In the genomic region with DNA sequence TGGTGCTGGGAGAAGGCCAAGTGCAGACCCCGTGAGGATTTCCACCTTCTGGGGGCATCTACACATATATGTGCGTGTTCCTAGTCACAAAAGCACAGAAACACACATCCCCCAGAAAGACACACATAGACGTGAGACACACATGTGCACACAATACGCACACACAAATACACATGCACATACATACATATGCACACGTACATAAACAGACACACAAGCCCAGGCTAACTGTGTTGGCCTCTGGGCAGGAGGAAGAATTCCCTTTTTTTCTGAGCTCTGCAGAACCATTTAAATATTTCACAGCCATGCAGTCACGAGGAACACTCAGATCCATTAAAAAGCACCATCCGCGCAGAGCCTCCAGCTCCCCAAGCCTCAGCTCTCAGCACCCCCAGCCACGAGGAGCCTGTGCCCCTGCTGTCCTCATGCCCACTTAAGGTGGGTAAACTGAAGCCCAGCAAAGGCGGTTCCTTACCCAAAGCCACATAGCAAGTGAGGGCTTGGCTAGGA, we compare ENCODE assay signal across 13 cellular contexts. TPM values are rescaled to one million over a fixed set of nuclear protein-coding genes. Genes with fewer than 3 reads are reported as not detected.
A peak's percentile ranks its signal among the peaks of the same experiment; 100 is the strongest.
DNase-seq lines count a peak whose midpoint lies in the region; TF ChIP-seq lines count a peak whose summit lies in the region.
"Had no signal": no experiment of that assay in that cellular context is flagged by ENCODE, and none has a peak within 500 bp of the region (broad histone marks: within the 10 kb centered on the region; RNA-seq: fewer than 3 reads in every experiment).

No MANE protein-coding gene starts in this region.

- WGBS in endodermal cell (ENCODE audit: insufficient coverage in 1 of 2, insufficient read length in 1 of 2), 2 experiments: 94 to 100% methylated on average over 6 to 10 of the region's 10 CpGs
- 91 to 93% methylated on average over 10 of the region's 10 CpGs for WGBS in sigmoid colon, 2 donors

- H3K4me1 Mint-ChIP-seq in T-helper 1 cell treated with Interleukin-12 subunit alpha and Interleukin-12 subunit beta and Interleukin-4 antibody, amounts not matched to agents 30 μg/mL and 1 μg/mL, for 36 hours (ENCODE audit: low read depth): peaks cover 51% of the 10 kb centered on the region
- peaks cover 15% of the 10 kb centered on the region for H3K4me1 Mint-ChIP-seq in endodermal cell

- DNase-seq in T-helper 1 cell (no peak), HL-60 (ENCODE audit: low read depth in 1 of 2, low spot score in 1 of 2) (no peak), endodermal cell (peak; percentile 31), sigmoid colon (no peak), DMS79 treated with DMSO at 0.1 percent for 48 hours (lab: John Stamatoyannopoulos, UW) (no peak), cerebellar cortex (ENCODE audit: low spot score) (no peak), T1000 (lab: John Stamatoyannopoulos, UW) (no peak)
- DNase-seq: activated T-cell treated with anti-CD3 and anti-CD28 coated beads, Interleukin-2, amount 50 U/mL, for 48 hours; mesendoderm; NCI-H1436 had no signal

- no peaks in the 10 kb centered on the region for H3K9me3 Mint-ChIP-seq in T-helper 1 cell treated with Interleukin-12 subunit alpha and Interleukin-12 subunit beta and Interleukin-4 antibody, amounts not matched to agents 30 μg/mL and 1 μg/mL, for 36 hours
- H3K9me3 Mint-ChIP-seq in endodermal cell: no peaks in the 10 kb centered on the region

- peaks cover 14% of the 10 kb centered on the region for H3K36me3 Mint-ChIP-seq in T-helper 1 cell treated with Interleukin-12 subunit alpha and Interleukin-12 subunit beta and Interleukin-4 antibody, amounts not matched to agents 30 μg/mL and 1 μg/mL, for 36 hours (ENCODE audit: low read depth)
- peaks cover 14% of the 10 kb centered on the region for H3K36me3 Mint-ChIP-seq in endodermal cell (ENCODE audit: low read depth)

- peak overlapping the region; percentile 23 for H3K27ac Mint-ChIP-seq in T-helper 1 cell treated with Interleukin-12 subunit alpha and Interleukin-12 subunit beta and Interleukin-4 antibody, amounts not matched to agents 30 μg/mL and 1 μg/mL, for 36 hours
- H3K27ac Mint-ChIP-seq in endodermal cell: no peak overlapping the region

- peak overlapping the region; percentile 67 for H3K27ac ChIP-seq in HL-60 (replicated peaks)
- no peak overlapping the region for H3K27ac ChIP-seq in endodermal cell (ENCODE audit: low read depth, low read length)
- H3K27ac ChIP-seq in sigmoid colon: peak overlapping the region; percentile 96 to 100 (median 98)
- H3K27ac ChIP-seq: 22Rv1 had no signal

- TF ChIP-seq EP300 in sigmoid colon (IDR thresholded peaks at IDR 0.05): no peak

- H3K27me3 ChIP-seq in HL-60 (ENCODE audit: insufficient read depth, poor library complexity, severe bottlenecking) (no peaks in the 10 kb centered on the region), endodermal cell (ENCODE audit: control insufficient read depth, insufficient read depth, low read length, poor library complexity, severe bottlenecking) (no peaks in the 10 kb centered on the region), sigmoid colon (no peaks in the 10 kb centered on the region)

- intact Hi-C loops in sigmoid colon (cut with DNase I): no loop called here

- no peak overlapping the region for H3K4me3 Mint-ChIP-seq in T-helper 1 cell treated with Interleukin-12 subunit alpha and Interleukin-12 subunit beta and Interleukin-4 antibody, amounts not matched to agents 30 μg/mL and 1 μg/mL, for 36 hours
- no peak overlapping the region for H3K4me3 Mint-ChIP-seq in endodermal cell

- no peak overlapping the region for H3K4me3 ChIP-seq in HL-60 (replicated peaks; ENCODE audit: insufficient read depth, low read length)
- H3K4me3 ChIP-seq in endodermal cell (ENCODE audit: low read length): no peak overlapping the region
- no peak overlapping the region for H3K4me3 ChIP-seq in sigmoid colon
- H3K4me3 ChIP-seq: prostate gland had no signal

- TF ChIP-seq CTCF in HL-60 (IDR thresholded peaks at IDR 0.05; ENCODE audit: insufficient read depth, low read length) (no peak), endodermal cell (conservative IDR thresholded peaks at IDR 0.05) (no peak), sigmoid colon (IDR thresholded peaks at IDR 0.05) (no peak)

- no peak for TF ChIP-seq POLR2A in sigmoid colon (IDR thresholded peaks at IDR 0.05)

- H3K4me1 ChIP-seq in endodermal cell (ENCODE audit: control insufficient read depth, insufficient read depth, low read length) (peaks cover 8% of the 10 kb centered on the region), sigmoid colon (peaks cover 0 to 81% (median 79%) of the 10 kb centered on the region in 4 donors)

- no peaks in the 10 kb centered on the region for H3K9me3 ChIP-seq in endodermal cell (ENCODE audit: control insufficient read depth, low read length)
- no peaks in the 10 kb centered on the region for H3K9me3 ChIP-seq in sigmoid colon
- H3K9me3 ChIP-seq: prostate gland had no signal

- H3K27me3 Mint-ChIP-seq in T-helper 1 cell treated with Interleukin-12 subunit alpha and Interleukin-12 subunit beta and Interleukin-4 antibody, amounts not matched to agents 30 μg/mL and 1 μg/mL, for 36 hours (ENCODE audit: low read depth): no peaks in the 10 kb centered on the region
- no peaks in the 10 kb centered on the region for H3K27me3 Mint-ChIP-seq in endodermal cell (ENCODE audit: insufficient read depth)

- H3K36me3 ChIP-seq in endodermal cell (ENCODE audit: control insufficient read depth, insufficient read depth, low read length) (no peaks in the 10 kb centered on the region), sigmoid colon (peaks cover 5 to 21% (median 11%) of the 10 kb centered on the region in 4 donors)
- H3K36me3 ChIP-seq: prostate gland had no signal

- H3K9ac ChIP-seq in endodermal cell (ENCODE audit: extremely low read depth, low read length, poor library complexity, severe bottlenecking): no peak overlapping the region

RNA-seq across cellular contexts. Expression of a gene that starts 5.3 kb away (rescaled TPM):
- total RNA-seq in endodermal cell (10 to 100 TPM; 24.2 to 32.0 TPM), sigmoid colon (100 to 1,000 TPM in 1 of 4 donors, 10 to 100 TPM in 3; 56.5 to 116 (median 69.6) TPM)
- 29.8 TPM for polyA plus RNA-seq in endodermal cell (2013, experiment 1 of 2)
- polyA plus RNA-seq in endodermal cell (2013, experiment 2 of 2): 28.4 TPM
- polyA plus RNA-seq in sigmoid colon: 10 to 100 TPM; 28.9 to 58.7 (median 53.5) TPM

RNA-seq across cellular contexts. Expression of a gene that starts 32.8 kb away (rescaled TPM):
- total RNA-seq in endodermal cell (10 to 100 TPM; 16.4 to 21.9 TPM), sigmoid colon (10 to 100 TPM; 51.2 to 88.4 (median 85.0) TPM)
- 32.1 TPM for polyA plus RNA-seq in endodermal cell (2013, experiment 1 of 2)
- 29.8 TPM for polyA plus RNA-seq in endodermal cell (2013, experiment 2 of 2)
- polyA plus RNA-seq in sigmoid colon: 10 to 100 TPM; 56.8 to 87.2 (median 66.1) TPM

RNA-seq across cellular contexts. Expression of a gene that starts 55.2 kb away (rescaled TPM):
- total RNA-seq in endodermal cell (10 to 100 TPM; 46.1 to 48.8 TPM), sigmoid colon (10 to 100 TPM; 16.0 to 95.8 (median 29.0) TPM)
- 34.8 TPM for polyA plus RNA-seq in endodermal cell (2013, experiment 1 of 2)
- 29.3 TPM for polyA plus RNA-seq in endodermal cell (2013, experiment 2 of 2)
- 10 to 100 TPM; 12.6 to 80.1 (median 19.0) TPM for polyA plus RNA-seq in sigmoid colon
